9 cellular contexts compared by ENCODE assay signal in genomic region chr3:184040010-184040409, GRCh38. TPM values are rescaled to one million over a fixed set of nuclear protein-coding genes. Genes with fewer than 3 reads are reported as not detected.
DNase-seq lines count a peak whose midpoint lies in the region; ATAC-seq and TF ChIP-seq lines count a peak whose summit lies in the region.
"Had no signal": no experiment of that assay in that cellular context is flagged by ENCODE, and none has a peak within 500 bp of the region (broad histone marks: within the 10 kb centered on the region; RNA-seq: fewer than 3 reads in every experiment).

No MANE protein-coding gene starts in this region.

- H3K79me2 ChIP-seq in OCI-LY1 (ENCODE audit: insufficient read depth, low read length), result no peaks in the 10 kb centered on the region
- no peaks in the 10 kb centered on the region for H3K79me2 ChIP-seq in fibroblast of lung (ENCODE audit: control insufficient read depth, insufficient read depth, low read length)

- intact Hi-C loops in gastrocnemius medialis (cut with DNase I; ENCODE audit: low total_unique reads), result no loop called here

- no peak for TF ChIP-seq POLR2A in gastrocnemius medialis (IDR thresholded peaks at IDR 0.05)

- H3K9me3 ChIP-seq in OCI-LY1 (ENCODE audit: low read length) (no peaks in the 10 kb centered on the region), fibroblast of lung (ENCODE audit: control insufficient read depth, insufficient read depth, low read depth, low read length) (no peaks in the 10 kb centered on the region), gastrocnemius medialis (no peaks in the 10 kb centered on the region)

- no peaks in the 10 kb centered on the region for H3F3A ChIP-seq in OCI-LY1 (ENCODE audit: insufficient read depth, low read length)

- in situ Hi-C loops in gastrocnemius medialis (cut with MboI; ENCODE audit: low sequenced_read_pairs in 4 of 4), result no loop called here

- no peak overlapping the region for H3K27ac ChIP-seq in OCI-LY1 (ENCODE audit: low read depth, low read length, poor library complexity, severe bottlenecking)
- H3K27ac ChIP-seq in fibroblast of lung (ENCODE audit: insufficient read depth, low read length), result no peak overlapping the region
- no peak overlapping the region for H3K27ac ChIP-seq in gastrocnemius medialis

- H2AFZ ChIP-seq in OCI-LY1 (ENCODE audit: low read length) (no peak overlapping the region), fibroblast of lung (ENCODE audit: low read length) (no peak overlapping the region)

- H3K4me1 ChIP-seq in OCI-LY1 (ENCODE audit: insufficient read depth, low read length, severe bottlenecking), result no peaks in the 10 kb centered on the region
- H3K4me1 ChIP-seq in fibroblast of lung (ENCODE audit: control insufficient read depth, extremely low read depth, insufficient read depth, low read length), result no peaks in the 10 kb centered on the region
- no peaks in the 10 kb centered on the region for H3K4me1 ChIP-seq in gastrocnemius medialis

- TF ChIP-seq CTCF in GM12865 (IDR thresholded peaks at IDR 0.05; ENCODE audit: insufficient read depth, low read depth, low read length, missing control alignments), result no peak
- peak; percentile 21; the same call in 1 of the 2 replicates for TF ChIP-seq CTCF in OCI-LY1 (IDR thresholded peaks at IDR 0.05; ENCODE audit: low read length)
- peak; percentile 36 to 42 for TF ChIP-seq CTCF in fibroblast of lung (conservative IDR thresholded peaks at IDR 0.05 in 1 of 2, IDR thresholded peaks at IDR 0.05 in 1 of 2; ENCODE audit: low read depth in 1 of 2, low read length in 2 of 2)
- TF ChIP-seq CTCF in gastrocnemius medialis (IDR thresholded peaks at IDR 0.05 in 4 of 5, conservative IDR thresholded peaks at IDR 0.05 in 1 of 5), result peak in 1 of 5 experiments; percentile 20

- DNase-seq in 8988T (peak; percentile 55), GM12865 (ENCODE audit: low read depth) (peak; percentile 4), fibroblast of lung (ENCODE audit: low read depth in 2 of 2) (peak in 1 of 2 donors; percentile 26), gastrocnemius medialis (no peak), activated gamma-delta T cell treated with Interleukin-2 at 50 U/mL for 16 hours (no peak)

- H3K4me2 ChIP-seq in OCI-LY1 (ENCODE audit: low read length) (no peak overlapping the region), fibroblast of lung (ENCODE audit: extremely low read depth, insufficient read depth, low read length) (no peak overlapping the region)

- H4K20me1 ChIP-seq in OCI-LY1 (ENCODE audit: insufficient read depth, low read length) (no peaks in the 10 kb centered on the region), fibroblast of lung (ENCODE audit: control insufficient read depth, extremely low read depth, insufficient read depth, low read length) (no peaks in the 10 kb centered on the region)

- H3K36me3 ChIP-seq in OCI-LY1 (ENCODE audit: insufficient read depth, low read length), result no peaks in the 10 kb centered on the region
- H3K36me3 ChIP-seq in fibroblast of lung (ENCODE audit: control insufficient read depth, insufficient read depth, low read length), result no peaks in the 10 kb centered on the region
- no peaks in the 10 kb centered on the region for H3K36me3 ChIP-seq in gastrocnemius medialis

- H3K4me3 ChIP-seq in GM12865 (ENCODE audit: low read depth, low read length) (no peak overlapping the region), OCI-LY1 (ENCODE audit: low read depth, low read length, poor library complexity, severe bottlenecking) (no peak overlapping the region), fibroblast of lung (replicated peaks in 1 of 4; ENCODE audit: control extremely low read depth in 1 of 4, insufficient read depth in 1 of 4, low read depth in 3 of 4, low read length in 4 of 4) (no peak overlapping the region), gastrocnemius medialis (no peak overlapping the region)

- H3K9me2 ChIP-seq in OCI-LY1 (ENCODE audit: low read depth, low read length), result no peaks in the 10 kb centered on the region

- no peaks in the 10 kb centered on the region for H3K27me3 ChIP-seq in OCI-LY1 (ENCODE audit: insufficient read depth, low read length)
- H3K27me3 ChIP-seq in fibroblast of lung (ENCODE audit: control insufficient read depth, insufficient read depth, low read length), result no peaks in the 10 kb centered on the region
- H3K27me3 ChIP-seq in gastrocnemius medialis, result no peaks in the 10 kb centered on the region

- H3K9ac ChIP-seq in OCI-LY1 (ENCODE audit: low read length) (no peak overlapping the region), fibroblast of lung (ENCODE audit: insufficient read depth, low read length) (no peak overlapping the region)

- ATAC-seq in HG03039 (IDR thresholded peaks at IDR 0.05; ENCODE audit: unreplicated experiment) (no peak), gastrocnemius medialis (no peak), GM18511 (IDR thresholded peaks at IDR 0.05; ENCODE audit: unreplicated experiment) (no peak)

RNA-seq across cellular contexts. Expression of gene HTR3D, which starts 8.5 kb away (rescaled TPM):
- total RNA-seq in fibroblast of lung (not detected in 2 replicates), gastrocnemius medialis (not detected)
- not detected in 2 replicates for polyA plus RNA-seq in fibroblast of lung
- polyA plus RNA-seq in fibroblast of lung (2012), result not detected in 2 replicates
- not detected in 2 replicates for polyA minus RNA-seq in fibroblast of lung (ENCODE audit: low replicate concordance)
- total RNA-seq: bronchial epithelial cell had no signal

RNA-seq across cellular contexts. Expression of gene HTR3C, which starts 12.8 kb away (rescaled TPM):
- total RNA-seq in fibroblast of lung (not detected in 2 replicates), gastrocnemius medialis (not detected)
- polyA plus RNA-seq in fibroblast of lung, result not detected in 2 replicates
- not detected in 2 replicates for polyA plus RNA-seq in fibroblast of lung (2012)
- polyA minus RNA-seq in fibroblast of lung (ENCODE audit: low replicate concordance), result not detected in 2 replicates
- total RNA-seq: bronchial epithelial cell had no signal

RNA-seq across cellular contexts. Expression of gene ABCC5, which starts 22.3 kb away (rescaled TPM):
- total RNA-seq in fibroblast of lung (17.5 and 18.8 TPM in 2 replicates), gastrocnemius medialis (10 to 100 TPM; 20.4 to 52.2 (median 39.5) TPM)
- 10.4 and 13.2 TPM in 2 replicates for polyA plus RNA-seq in fibroblast of lung
- polyA plus RNA-seq in fibroblast of lung (2012), result 6.5 and 8.4 TPM in 2 replicates
- 9.6 and 11.6 TPM in 2 replicates for polyA minus RNA-seq in fibroblast of lung (ENCODE audit: low replicate concordance)

RNA-seq across cellular contexts. Expression of gene HTR3E, which starts 56.9 kb away (rescaled TPM):
- total RNA-seq in fibroblast of lung, result not detected in 2 replicates
- not detected in 2 replicates for polyA plus RNA-seq in fibroblast of lung
- polyA plus RNA-seq in fibroblast of lung (2012), result not detected in 2 replicates
- polyA minus RNA-seq in fibroblast of lung (ENCODE audit: low replicate concordance), result not detected in 2 replicates
- total RNA-seq in gastrocnemius medialis, result not detected
- total RNA-seq: bronchial epithelial cell had no signal

Comparison
In these comparisons a context has a peak if more than half of its experiments do, and no peak if none do; other contexts are left out.
1. DNase-seq: peak in 8988T (single experiment) and GM12865 (single experiment); none in gastrocnemius medialis (0 of 2) and activated gamma-delta T cell treated with Interleukin-2 at 50 U/mL for 16 hours (single experiment).